In the genomic region with DNA sequence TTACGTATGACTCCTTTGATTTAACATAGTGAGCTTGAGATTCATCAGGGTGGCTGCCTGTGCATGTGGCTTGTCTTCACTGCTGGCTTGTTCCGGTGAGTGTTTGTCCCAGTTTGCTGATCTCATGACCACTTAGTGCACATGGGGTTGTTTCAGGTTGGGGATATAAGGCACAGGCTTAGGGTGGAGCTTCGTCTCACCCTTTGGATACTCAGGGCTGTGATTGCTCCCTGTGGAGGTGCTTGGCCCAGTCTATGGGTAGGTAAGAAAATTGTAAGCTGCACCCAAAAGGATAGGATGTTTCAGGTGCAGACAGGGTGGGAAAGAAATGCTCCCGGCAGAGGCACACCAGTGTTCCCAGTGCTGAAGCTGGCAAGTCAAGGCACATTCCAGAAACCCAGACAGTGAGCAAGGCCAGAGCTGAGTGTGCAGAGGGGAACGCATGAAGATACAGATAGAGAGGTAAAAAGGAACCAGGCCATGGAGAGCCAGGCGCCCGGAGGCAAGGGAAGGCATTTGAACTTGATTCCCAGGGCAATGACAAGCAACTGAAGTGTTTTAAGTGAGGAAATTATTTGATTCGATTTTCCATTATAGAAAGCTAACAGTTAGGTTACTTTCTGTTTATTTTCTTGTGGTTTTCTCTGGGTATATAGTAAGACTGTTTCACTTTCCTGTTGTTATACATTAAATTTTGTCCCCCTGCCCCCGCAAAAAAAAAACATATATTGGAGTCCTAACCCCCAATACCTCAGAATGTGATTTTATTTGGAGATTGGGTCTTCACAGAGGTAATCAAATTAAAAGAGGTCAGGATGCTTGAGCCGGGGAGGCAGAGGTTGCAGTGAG, we compare ENCODE assay signal across 12 cellular contexts.
DNase-seq lines count a peak whose midpoint lies in the region; ATAC-seq and TF ChIP-seq lines count a peak whose summit lies in the region.
"Had no signal": no experiment of that assay in that cellular context is flagged by ENCODE, and none has a peak within 500 bp of the region (broad histone marks: within the 10 kb centered on the region; RNA-seq: fewer than 3 reads in every experiment).

No MANE protein-coding gene starts in this region.

- H3K14ac ChIP-seq in mesenchymal stem cell (ENCODE audit: low read length in 2 of 2) = peak overlapping the region in 1 of 2 experiments; percentile 26

- no peak for TF ChIP-seq CTCF in CD4-positive, alpha-beta T cell (IDR thresholded peaks at IDR 0.05)
- no peak for TF ChIP-seq CTCF in MM.1S (IDR thresholded peaks at IDR 0.05; ENCODE audit: low read length)

- peak overlapping the region; percentile 22 to 40 for H3K4ac ChIP-seq in mesenchymal stem cell (ENCODE audit: low read depth in 1 of 2, low read length in 2 of 2)

- no peak overlapping the region for H3K4me3 ChIP-seq in MM.1S (ENCODE audit: low read length)
- no peak overlapping the region for H3K4me3 ChIP-seq in mesenchymal stem cell (ENCODE audit: insufficient read depth in 1 of 2, low read depth in 1 of 2, low read length in 2 of 2)
- H3K4me3 ChIP-seq: lung, SJSA1 had no signal

- H3K9me2 ChIP-seq in MM.1S (replicated peaks; ENCODE audit: insufficient read depth, low read length) = no peaks in the 10 kb centered on the region

- H2BK5ac ChIP-seq in mesenchymal stem cell (ENCODE audit: low read depth, low read length, poor library complexity, severe bottlenecking) = no peak overlapping the region

- H3K4me1 Mint-ChIP-seq in CD4-positive, alpha-beta T cell (ENCODE audit: low read depth) = peaks cover 52% of the 10 kb centered on the region
- H3K4me1 Mint-ChIP-seq in central memory CD8-positive, alpha-beta T cell = peaks cover 46% of the 10 kb centered on the region

- peak overlapping the region; percentile 87 for H4K8ac ChIP-seq in mesenchymal stem cell (ENCODE audit: low read length)

- H3K36me3 Mint-ChIP-seq in CD4-positive, alpha-beta T cell (ENCODE audit: low read depth) = no peaks in the 10 kb centered on the region
- no peaks in the 10 kb centered on the region for H3K36me3 Mint-ChIP-seq in central memory CD8-positive, alpha-beta T cell (ENCODE audit: insufficient read depth)

- CTCF ChIA-PET in CD4-positive, alpha-beta T cell (lab: Charles Lee) = no interaction called here

- H3K4me2 ChIP-seq in MM.1S (ENCODE audit: low read depth, low read length) = peak overlapping the region; percentile 18; the same call in 1 of the 2 replicates
- no peak overlapping the region for H3K4me2 ChIP-seq in mesenchymal stem cell (ENCODE audit: low read length, poor library complexity, severe bottlenecking)

- ATAC-seq in CD4-positive, alpha-beta T cell (ENCODE audit: poor library complexity) = peak; percentile 60
- ATAC-seq in central memory CD8-positive, alpha-beta T cell (replicated peaks; ENCODE audit: extremely low read depth, poor library complexity, severe bottlenecking) = peak; percentile 36
- ATAC-seq in HG03175 (IDR thresholded peaks at IDR 0.05; ENCODE audit: unreplicated experiment) = no peak

- no peaks in the 10 kb centered on the region for H3K9me3 Mint-ChIP-seq in CD4-positive, alpha-beta T cell
- no peaks in the 10 kb centered on the region for H3K9me3 Mint-ChIP-seq in central memory CD8-positive, alpha-beta T cell

- peak overlapping the region; percentile 67 to 78 for H3K18ac ChIP-seq in mesenchymal stem cell (ENCODE audit: low read depth in 1 of 2, low read length in 2 of 2)

- H2BK120ac ChIP-seq in mesenchymal stem cell (ENCODE audit: low read depth, low read length) = peak overlapping the region; percentile 89

- no peaks in the 10 kb centered on the region for H3K27me3 Mint-ChIP-seq in CD4-positive, alpha-beta T cell
- no peaks in the 10 kb centered on the region for H3K27me3 Mint-ChIP-seq in central memory CD8-positive, alpha-beta T cell

- H3K4me1 ChIP-seq in MM.1S (ENCODE audit: low read length) (peaks cover 9% of the 10 kb centered on the region), mesenchymal stem cell (ENCODE audit: control insufficient read depth, insufficient read depth, low read depth, low read length) (peaks cover 8% of the 10 kb centered on the region)

- peak in 1 of 10 experiments; percentile 15 for DNase-seq in CD4-positive, alpha-beta T cell
- no peak for DNase-seq in MM.1S
- DNase-seq in central memory CD8-positive, alpha-beta T cell (ENCODE audit: low spot score in 2 of 2) = no peak
- DNase-seq in mesenchymal stem cell = peak; percentile 75
- DNase-seq in HK-2 (ENCODE audit: unreplicated experiment) = no peak
- DNase-seq in activated CD8-positive, alpha-beta memory T cell treated with anti-CD3 and anti-CD28 coated beads for 24 hours = no peak
- DNase-seq in anterior cingulate cortex (lab: John Stamatoyannopoulos, UW) = no peak
- DNase-seq: caudate nucleus, NCI-H446 had no signal

- no peak overlapping the region for H3K23ac ChIP-seq in mesenchymal stem cell (ENCODE audit: low read length in 2 of 2)

- no peak overlapping the region for H2AK5ac ChIP-seq in mesenchymal stem cell (ENCODE audit: low read length, severe bottlenecking)

- H3K36me3 ChIP-seq in MM.1S (replicated peaks; ENCODE audit: insufficient read depth, low read length) = no peaks in the 10 kb centered on the region
- H3K36me3 ChIP-seq in mesenchymal stem cell (ENCODE audit: control insufficient read depth in 1 of 2, insufficient read depth in 2 of 2, low read depth in 1 of 2, low read length in 2 of 2) = no peaks in the 10 kb centered on the region
- H3K36me3 ChIP-seq: SJSA1 had no signal

- H4K91ac ChIP-seq in mesenchymal stem cell (ENCODE audit: low read length) = peak overlapping the region; percentile 81

- no peaks in the 10 kb centered on the region for H3F3A ChIP-seq in MM.1S (ENCODE audit: insufficient read depth, low read length)

- no peaks in the 10 kb centered on the region for H3K79me2 ChIP-seq in MM.1S (ENCODE audit: low read length)

- H3K9ac ChIP-seq in MM.1S (ENCODE audit: low read length) (no peak overlapping the region), mesenchymal stem cell (ENCODE audit: low read length) (peak overlapping the region; percentile 70)

- POLR2A ChIA-PET in CD4-positive, alpha-beta T cell (lab: Charles Lee) = interaction anchor here (1.3 to 1.9 kb wide), 2 partner anchors 15 to 290 kb away, joined by 4 read pairs; a partner anchor contains a TSS

- H3K79me1 ChIP-seq in mesenchymal stem cell (replicated peaks; ENCODE audit: low read length, poor library complexity, severe bottlenecking) = no peaks in the 10 kb centered on the region

- H3K4me3 Mint-ChIP-seq in CD4-positive, alpha-beta T cell = peak overlapping the region; percentile 45
- H3K4me3 Mint-ChIP-seq in central memory CD8-positive, alpha-beta T cell = peak overlapping the region; percentile 78

- H4K20me1 ChIP-seq in MM.1S (ENCODE audit: insufficient read depth, low read length) = no peaks in the 10 kb centered on the region

- no peak overlapping the region for H2AFZ ChIP-seq in MM.1S (ENCODE audit: low read length)
- H2AFZ ChIP-seq in mesenchymal stem cell (ENCODE audit: low read depth, low read length) = peak overlapping the region; percentile 46

- peak overlapping the region; percentile 74 for H3K27ac Mint-ChIP-seq in CD4-positive, alpha-beta T cell
- H3K27ac Mint-ChIP-seq in central memory CD8-positive, alpha-beta T cell (ENCODE audit: low read depth) = peak overlapping the region; percentile 87

- H3K27ac ChIP-seq in CD4-positive, alpha-beta T cell (ENCODE audit: low read depth, low read length) = no peak overlapping the region
- no peak overlapping the region for H3K27ac ChIP-seq in MM.1S (ENCODE audit: low read length)
- no peak overlapping the region for H3K27ac ChIP-seq in mesenchymal stem cell (ENCODE audit: low read length, poor library complexity, severe bottlenecking)
- H3K27ac ChIP-seq: SJSA1 had no signal

- no peaks in the 10 kb centered on the region for H3K27me3 ChIP-seq in CD4-positive, alpha-beta T cell (ENCODE audit: control insufficient read depth, insufficient read depth, low read length)
- H3K27me3 ChIP-seq in MM.1S (replicated peaks; ENCODE audit: insufficient read depth, low read length) = no peaks in the 10 kb centered on the region
- H3K27me3 ChIP-seq in mesenchymal stem cell (ENCODE audit: control insufficient read depth in 1 of 2, insufficient read depth in 1 of 2, low read length in 2 of 2) = no peaks in the 10 kb centered on the region
- H3K27me3 ChIP-seq: SJSA1 had no signal

- H2BK12ac ChIP-seq in mesenchymal stem cell (ENCODE audit: low read length in 2 of 2) = peak overlapping the region; percentile 76 to 92

- H3K9me3 ChIP-seq in CD4-positive, alpha-beta T cell (ENCODE audit: control insufficient read depth, low read length) = no peaks in the 10 kb centered on the region
- no peaks in the 10 kb centered on the region for H3K9me3 ChIP-seq in MM.1S (replicated peaks; ENCODE audit: insufficient read depth, low read length)
- H3K9me3 ChIP-seq in mesenchymal stem cell (ENCODE audit: control insufficient read depth, low read length) = no peaks in the 10 kb centered on the region
- H3K9me3 ChIP-seq: SJSA1 had no signal

- intact Hi-C loops in CD4-positive, alpha-beta T cell (cut with DNase I, micrococcal nuclease) = no loop called here

- 68% methylated on average over 9 of the region's 10 CpGs for WGBS in mesenchymal stem cell

- no peak overlapping the region for H2BK15ac ChIP-seq in mesenchymal stem cell (ENCODE audit: low read depth, poor library complexity, severe bottlenecking)
